ENCODE assay signal across 8 cellular contexts in the genomic region with DNA sequence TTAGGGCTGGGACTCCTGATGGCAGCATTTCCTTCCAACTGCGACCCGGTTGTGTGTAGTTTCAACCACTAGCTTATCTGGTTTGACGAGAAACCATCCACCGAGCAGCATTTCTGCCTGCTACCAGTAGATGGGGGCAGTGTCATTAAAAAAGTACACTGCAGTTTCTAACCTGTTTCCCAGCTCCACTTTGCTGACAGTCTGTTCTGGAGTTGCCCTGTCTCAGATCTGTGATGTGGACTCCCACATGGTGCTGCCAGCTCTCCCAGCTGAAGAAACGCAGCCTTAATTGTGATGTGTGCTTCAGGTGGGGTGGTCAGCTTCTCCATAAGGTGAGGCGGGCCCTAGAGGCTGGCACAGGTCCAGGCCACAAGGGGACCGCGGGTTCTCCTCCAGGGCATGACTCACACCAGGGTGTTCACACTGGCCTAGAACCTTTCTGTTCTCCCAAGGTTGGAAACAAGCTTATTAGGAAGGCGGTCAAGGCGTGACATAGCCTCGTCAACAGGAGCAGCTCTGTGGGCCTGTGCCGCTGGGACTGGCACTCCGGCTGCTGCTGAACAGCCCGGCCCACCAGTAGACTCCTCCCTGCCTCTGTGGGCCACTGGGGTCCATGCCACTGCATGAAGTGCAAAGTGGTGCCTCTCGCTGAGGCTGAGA. TPM values are rescaled to one million over a fixed set of nuclear protein-coding genes. Genes with fewer than 3 reads are reported as not detected.
DNase-seq lines count a peak whose midpoint lies in the region; ATAC-seq and TF ChIP-seq lines count a peak whose summit lies in the region.

No MANE protein-coding gene starts in this region.

- peak overlapping the region; percentile 34; the same call in 1 of the 2 replicates for H3K4me2 ChIP-seq in MM.1S (ENCODE audit: low read depth, low read length)

- H3K9ac ChIP-seq in MM.1S (ENCODE audit: low read length), result no peak overlapping the region

- peak; percentile 43 for ATAC-seq in GM21717 (IDR thresholded peaks at IDR 0.05; ENCODE audit: unreplicated experiment)
- ATAC-seq in activated T-helper 17 cell treated with anti-CD3 and anti-CD28 coated beads, Interleukin-2, amount 50 U/mL, for 72 hours (replicated peaks), result peak; percentile 54

- peak overlapping the region; percentile 35 for H2AFZ ChIP-seq in MM.1S (ENCODE audit: low read length)

- H3K27me3 Mint-ChIP-seq in activated T-helper 17 cell treated with anti-CD3 and anti-CD28 coated beads, Interleukin-2, amount 50 U/mL, for 72 hours, result peaks cover 9% of the 10 kb centered on the region

- H3K27ac ChIP-seq in MM.1S (ENCODE audit: low read length), result no peak overlapping the region
- peak overlapping the region in 1 of 2 donors; percentile 10 for H3K27ac ChIP-seq in tibial artery

- H3K36me3 Mint-ChIP-seq in activated T-helper 17 cell treated with anti-CD3 and anti-CD28 coated beads, Interleukin-2, amount 50 U/mL, for 72 hours (ENCODE audit: low read depth), result peaks cover 23% of the 10 kb centered on the region

- peak overlapping the region; percentile 8 for H3K27ac Mint-ChIP-seq in activated T-helper 17 cell treated with anti-CD3 and anti-CD28 coated beads, Interleukin-2, amount 50 U/mL, for 72 hours

- H3K79me2 ChIP-seq in MM.1S (ENCODE audit: low read length), result no peaks in the 10 kb centered on the region

- TF ChIP-seq CTCF in MM.1S (IDR thresholded peaks at IDR 0.05; ENCODE audit: low read length) (peak; percentile 98), fibroblast of the aortic adventitia (IDR thresholded peaks at IDR 0.05; ENCODE audit: insufficient read depth, low read length) (peak; percentile 85), tibial artery (IDR thresholded peaks at IDR 0.05) (peak; percentile 72 to 84)

- H3K9me3 ChIP-seq in MM.1S (replicated peaks; ENCODE audit: insufficient read depth, low read length) (no peaks in the 10 kb centered on the region), tibial artery (no peaks in the 10 kb centered on the region)

- intact Hi-C loops in tibial artery (cut with DNase I; ENCODE audit: low total_unique reads), result loop anchor here (5.0 kb wide), 3 partner anchors 420 to 760 kb away; a partner anchor contains a TSS

- peaks cover 28% of the 10 kb centered on the region for H3K4me1 Mint-ChIP-seq in activated T-helper 17 cell treated with anti-CD3 and anti-CD28 coated beads, Interleukin-2, amount 50 U/mL, for 72 hours

- H3K9me2 ChIP-seq in MM.1S (replicated peaks; ENCODE audit: insufficient read depth, low read length), result no peaks in the 10 kb centered on the region

- H3K27me3 ChIP-seq in MM.1S (replicated peaks; ENCODE audit: insufficient read depth, low read length), result peaks cover 10% of the 10 kb centered on the region; the same call in 1 of the 2 replicates
- peaks cover 0 to 14% of the 10 kb centered on the region in 2 donors for H3K27me3 ChIP-seq in tibial artery

- no peak overlapping the region for H3K4me3 ChIP-seq in MM.1S (ENCODE audit: low read length)
- H3K4me3 ChIP-seq in fibroblast of the aortic adventitia (ENCODE audit: low read depth, low read length), result no peak overlapping the region
- no peak overlapping the region for H3K4me3 ChIP-seq in tibial artery

- peak; percentile 84 for DNase-seq in Caki2 (ENCODE audit: low read depth)
- DNase-seq in MM.1S, result peak; percentile 88
- DNase-seq in RPMI7951 (ENCODE audit: low read depth), result peak; percentile 88
- peak; percentile 92 for DNase-seq in fibroblast of the aortic adventitia (ENCODE audit: low read depth)
- DNase-seq in nucleus accumbens (lab: John Stamatoyannopoulos, UW), result peak in 46 of 56 donors; percentile 22 to 86 (median 57)
- DNase-seq in tibial artery, result peak; percentile 67 to 83

- H4K20me1 ChIP-seq in MM.1S (ENCODE audit: insufficient read depth, low read length), result no peaks in the 10 kb centered on the region

- H3K4me3 Mint-ChIP-seq in activated T-helper 17 cell treated with anti-CD3 and anti-CD28 coated beads, Interleukin-2, amount 50 U/mL, for 72 hours, result peak overlapping the region; percentile 59

- no peaks in the 10 kb centered on the region for H3K9me3 Mint-ChIP-seq in activated T-helper 17 cell treated with anti-CD3 and anti-CD28 coated beads, Interleukin-2, amount 50 U/mL, for 72 hours

- H3K4me1 ChIP-seq in MM.1S (ENCODE audit: low read length) (peaks cover 29% of the 10 kb centered on the region), tibial artery (peaks cover 0 to 31% (median 27%) of the 10 kb centered on the region in 4 donors)

- in situ Hi-C loops in Caki2 (cut with HindIII; ENCODE audit: low pct_unique_long_range_greater_than_20kb, low sequenced_read_pairs), result loop anchor here (10.0 kb wide), 1 partner anchor 572 kb away; no protein-coding TSS in a partner anchor

- H3K36me3 ChIP-seq in MM.1S (replicated peaks; ENCODE audit: insufficient read depth, low read length) (no peaks in the 10 kb centered on the region), tibial artery (no peaks in the 10 kb centered on the region)

- H3F3A ChIP-seq in MM.1S (ENCODE audit: insufficient read depth, low read length), result peaks cover 3% of the 10 kb centered on the region; the same call in 1 of the 2 replicates

RNA-seq across cellular contexts. Expression of a gene that starts 2.9 kb away (rescaled TPM):
- 2.9 and 7.5 TPM in 2 replicates for total RNA-seq in Caki2 (2014; rRNA removed; shearing (Covaris generic); ENCODE audit: low replicate concordance)
- total RNA-seq in RPMI7951 (2014; rRNA removed; shearing (Covaris generic)), result 1.8 and 3.5 TPM in 2 replicates
- total RNA-seq in activated T-helper 17 cell treated with anti-CD3 and anti-CD28 coated beads, Interleukin-2, amount 50 U/mL, for 72 hours, result 10 to 100 TPM in 1 of 2 donors, 1 to 10 TPM in 1; 7.1 to 32.6 TPM
- total RNA-seq in fibroblast of the aortic adventitia (ENCODE audit: low replicate concordance), result 12.7 and 14.1 TPM in 2 replicates

RNA-seq across cellular contexts. Expression of a gene that starts 10.8 kb away (rescaled TPM):
- total RNA-seq in Caki2 (2014; rRNA removed; shearing (Covaris generic); ENCODE audit: low replicate concordance), result 39.6 and 47.8 TPM in 2 replicates
- total RNA-seq in RPMI7951 (2014; rRNA removed; shearing (Covaris generic)), result 55.0 and 63.1 TPM in 2 replicates
- total RNA-seq in activated T-helper 17 cell treated with anti-CD3 and anti-CD28 coated beads, Interleukin-2, amount 50 U/mL, for 72 hours, result 10 to 100 TPM; 37.9 to 46.9 TPM
- total RNA-seq in fibroblast of the aortic adventitia (ENCODE audit: low replicate concordance), result 30.6 and 41.9 TPM in 2 replicates

RNA-seq across cellular contexts. Expression of a gene that starts 49.6 kb away (rescaled TPM):
- total RNA-seq in Caki2 (2014; rRNA removed; shearing (Covaris generic); ENCODE audit: low replicate concordance), result 4.0 and 17.5 TPM in 2 replicates
- 13.8 and 19.0 TPM in 2 replicates for total RNA-seq in RPMI7951 (2014; rRNA removed; shearing (Covaris generic))
- total RNA-seq in activated T-helper 17 cell treated with anti-CD3 and anti-CD28 coated beads, Interleukin-2, amount 50 U/mL, for 72 hours, result 10 to 100 TPM in 1 of 2 donors, 1 to 10 TPM in 1; 6.6 to 11.1 TPM
- total RNA-seq in fibroblast of the aortic adventitia (ENCODE audit: low replicate concordance), result 12.8 and 16.7 TPM in 2 replicates
